Comparison of ENCODE assay signal across 8 cellular contexts in genomic region chr12:14365294-14366210, GRCh38. TPM values are rescaled to one million over a fixed set of nuclear protein-coding genes. Genes with fewer than 3 reads are reported as not detected.
DNase-seq lines count a peak whose midpoint lies in the region; ATAC-seq, FAIRE-seq and TF ChIP-seq lines count a peak whose summit lies in the region.

ATF7IP (plus strand) TSS chr12:14365682; CDS start chr12:14423916, 58,234 bp downstream.

- peak within 1 kb of the TSS; percentile 75; the same call in 1 of the 2 replicates for H2BK12ac ChIP-seq in H1 (ENCODE audit: low read depth, low read length)

- H3K9me3 Mint-ChIP-seq in CD8-positive, alpha-beta T cell, result peaks cover 4% of the 10 kb centered on the region
- H3K9me3 Mint-ChIP-seq in memory B cell, result peaks cover 4% of the 10 kb centered on the region

- no peak for TF ChIP-seq CTCF in CD8-positive, alpha-beta T cell (IDR thresholded peaks at IDR 0.05)
- no peak for TF ChIP-seq CTCF in HL-60 (IDR thresholded peaks at IDR 0.05; ENCODE audit: insufficient read depth, low read length)
- TF ChIP-seq CTCF in H1 (IDR thresholded peaks at IDR 0.05; ENCODE audit: control extremely low read depth in 1 of 3, insufficient read depth in 1 of 3, low read depth in 1 of 3, low read length in 3 of 3), result peak in 1 of 3 experiments; percentile 17; a peak in 2 of 4 replicates

- peak within 1 kb of the TSS; percentile 88 for H3K27ac ChIP-seq in CD8-positive, alpha-beta T cell (ENCODE audit: low read depth, low read length)
- H3K27ac ChIP-seq in HL-60 (replicated peaks), result peak within 1 kb of the TSS; percentile 99
- peak within 1 kb of the TSS; percentile 91 for H3K27ac ChIP-seq in H1 (ENCODE audit: low read depth, low read length)

- peak within 1 kb of the TSS; percentile 93 for H3K27ac Mint-ChIP-seq in CD8-positive, alpha-beta T cell
- H3K27ac Mint-ChIP-seq in memory B cell, result peak within 1 kb of the TSS; percentile 93

- TF ChIP-seq EP300 in H1 (IDR thresholded peaks at IDR 0.05; ENCODE audit: borderline replicate concordance in 1 of 2, low read depth in 2 of 2, low read length in 2 of 2), result peak in 1 of 2 experiments; percentile 66; a peak in 1 of 3 replicates

- peak; percentile 92 for FAIRE-seq in H1 (lab: Jason Lieb, UNC)

- intact Hi-C loops in CD8-positive, alpha-beta T cell (cut with DNase I, micrococcal nuclease), result loop anchor here (1.0 to 10.0 kb wide), 10 partner anchors 20 to 1419 kb away; partner anchors contain the start of gene EPS8 (in 1 of the 2)

- H3K36me3 ChIP-seq in CD8-positive, alpha-beta T cell (ENCODE audit: insufficient read depth, low read length), result no peaks in the 10 kb centered on the region
- H3K36me3 ChIP-seq in H1 (ENCODE audit: control insufficient read depth in 2 of 4, insufficient read depth in 4 of 4, low read length in 3 of 4), result peaks cover 0 to 3% (median 0%) of the 10 kb centered on the region in 4 experiments; a peak in 1 of 8 replicates

- H3K4ac ChIP-seq in H1 (replicated peaks; ENCODE audit: insufficient read length, low read depth, low read length), result no peak within 1 kb of the TSS

- WGBS in H1 (ENCODE audit: extremely low coverage in 1 of 2, insufficient coverage in 1 of 2, insufficient read length in 1 of 2, insufficient replicate concordance in 2 of 2, low coverage in 1 of 2, low lambda C conversion rate in 2 of 2, missing lambda C conversion rate in 1 of 2), 2 experiments, result 2% methylated on average over 55 of the region's 55 CpGs; no CpG with 5 or more reads in 1 of the 2 experiments

- H3K23ac ChIP-seq in H1 (ENCODE audit: insufficient read length), result no peak within 1 kb of the TSS

- H2AK5ac ChIP-seq in H1 (ENCODE audit: low read depth, low read length), result no peak within 1 kb of the TSS; the same call in 1 of the 2 replicates

- peak within 1 kb of the TSS; percentile 80 for H3K4me3 ChIP-seq in CD8-positive, alpha-beta T cell (ENCODE audit: low read depth, low read length)
- H3K4me3 ChIP-seq in HL-60 (replicated peaks; ENCODE audit: insufficient read depth, low read length) (peak within 1 kb of the TSS; percentile 48), H1 (ENCODE audit: extremely low read depth in 1 of 4, insufficient read depth in 2 of 4, low read depth in 3 of 4, low read length in 4 of 4) (peak within 1 kb of the TSS; percentile 65 to 90 (median 73))

- H3K27me3 ChIP-seq in CD8-positive, alpha-beta T cell (ENCODE audit: insufficient read depth, low read length), result no peaks in the 10 kb centered on the region
- H3K27me3 ChIP-seq in HL-60 (ENCODE audit: insufficient read depth, poor library complexity, severe bottlenecking) (no peaks in the 10 kb centered on the region), H1 (replicated peaks in 1 of 4; ENCODE audit: control insufficient read depth in 3 of 4, extremely low read depth in 1 of 4, insufficient read depth in 3 of 4, low read length in 3 of 4) (no peaks in the 10 kb centered on the region)

- H4K8ac ChIP-seq in H1 (ENCODE audit: extremely low read depth, insufficient read depth, low read length), result peak within 1 kb of the TSS; percentile 99; the same call in 1 of the 2 replicates

- H3K9ac ChIP-seq in H1 (replicated peaks in 1 of 4; ENCODE audit: extremely low read depth in 1 of 4, low read depth in 3 of 4, low read length in 3 of 4), result peak within 1 kb of the TSS; percentile 64 to 95 (median 90)

- no peaks in the 10 kb centered on the region for H3K23me2 ChIP-seq in H1 (ENCODE audit: low read depth, low read length)

- peaks cover 46% of the 10 kb centered on the region for H3K4me1 Mint-ChIP-seq in CD8-positive, alpha-beta T cell (ENCODE audit: low read depth)
- H3K4me1 Mint-ChIP-seq in memory B cell, result peaks cover 18% of the 10 kb centered on the region

- H3K14ac ChIP-seq in H1 (ENCODE audit: insufficient read length), result no peak within 1 kb of the TSS

- peak within 1 kb of the TSS; percentile 92 for H2BK5ac ChIP-seq in H1 (ENCODE audit: low read depth, low read length)

- H3K79me1 ChIP-seq in H1 (ENCODE audit: low read depth, low read length), result no peaks in the 10 kb centered on the region

- POLR2A ChIA-PET in CD8-positive, alpha-beta T cell (lab: Charles Lee), result interaction anchor here (0.6 to 2.9 kb wide), 28 partner anchors 9 to 431 kb away, joined by 3 to 90 read pairs (median 7); a partner anchor contains a TSS
- POLR2A ChIA-PET in H1 (lab: Charles Lee; ENCODE audit: partially characterized antibody), result interaction anchor here (0.7 to 3.0 kb wide), 51 partner anchors 8 to 385 kb away, joined by 3 to 164 read pairs (median 5); no protein-coding TSS in a partner anchor

- H3K79me2 ChIP-seq in H1 (ENCODE audit: control insufficient read depth in 1 of 2, insufficient read depth in 2 of 2, low read length in 2 of 2), result peaks cover 20 to 47% of the 10 kb centered on the region in 2 experiments

- no peak within 1 kb of the TSS for H2BK20ac ChIP-seq in H1 (ENCODE audit: low read length)

- peak; percentile 19 to 26; a peak in 2 of 4 replicates for TF ChIP-seq RAD21 in H1 (IDR thresholded peaks at IDR 0.05 in 1 of 2, conservative IDR thresholded peaks at IDR 0.05 in 1 of 2; ENCODE audit: low read depth in 2 of 2, low read length in 2 of 2)

- no peak within 1 kb of the TSS for H2BK15ac ChIP-seq in H1 (ENCODE audit: low read length)

- peak within 1 kb of the TSS; percentile 91 for H4K91ac ChIP-seq in H1 (replicated peaks; ENCODE audit: insufficient read length, low read length)

- peaks cover 31% of the 10 kb centered on the region for H3K36me3 Mint-ChIP-seq in CD8-positive, alpha-beta T cell
- H3K36me3 Mint-ChIP-seq in memory B cell, result peaks cover 20% of the 10 kb centered on the region

- H2BK120ac ChIP-seq in H1 (replicated peaks; ENCODE audit: low read depth, low read length), result peak within 1 kb of the TSS; percentile 2

- H4K5ac ChIP-seq in H1 (ENCODE audit: insufficient read length, low read depth, low read length), result peak within 1 kb of the TSS; percentile 99

- no peak within 1 kb of the TSS; the same call in 1 of the 2 replicates for H2AFZ ChIP-seq in H1 (ENCODE audit: low read length)

- peak; percentile 92 to 97 (median 93) for DNase-seq in CD8-positive, alpha-beta T cell
- DNase-seq in HL-60 (ENCODE audit: low read depth in 1 of 2, low spot score in 1 of 2) (peak; percentile 96 to 99), NK-92 (lab: John Stamatoyannopoulos, UW; ENCODE audit: unreplicated experiment) (peak; percentile 53), H1 (ENCODE audit: low read depth in 1 of 2, low spot score in 2 of 2) (peak; percentile 88 to 93), memory B cell (ENCODE audit: low spot score in 2 of 2) (peak; percentile 92 to 97)
- DNase-seq in activated CD8-positive, alpha-beta memory T cell treated with anti-CD3 and anti-CD28 coated beads for 48 hours (ENCODE audit: low read depth in 2 of 3, low spot score in 2 of 3), result peak; percentile 74 to 90 (median 85)
- peak; percentile 90 for DNase-seq in stimulated activated CD8-positive, alpha-beta memory T cell treated with anti-CD3 and anti-CD28 coated beads, Interleukin-12 subunit alpha, Interleukin-12 subunit beta, amount 100 ng/mL, for 24 hours (ENCODE audit: extremely low read depth)

- H3K27me3 Mint-ChIP-seq in CD8-positive, alpha-beta T cell (ENCODE audit: low read depth), result no peaks in the 10 kb centered on the region
- H3K27me3 Mint-ChIP-seq in memory B cell, result no peaks in the 10 kb centered on the region

- peak; percentile 93 to 98 for TF ChIP-seq POLR2A in H1 (IDR thresholded peaks at IDR 0.05; ENCODE audit: control extremely low read depth in 1 of 2, low read depth in 2 of 2, low read length in 2 of 2)

- peak; percentile 89 for ATAC-seq in CD8-positive, alpha-beta T cell
- peak; percentile 61 for ATAC-seq in GM19452 (IDR thresholded peaks at IDR 0.05; ENCODE audit: unreplicated experiment)
- ATAC-seq in memory B cell (ENCODE audit: low read depth), result peak; percentile 70

- peaks cover 4% of the 10 kb centered on the region in 2 experiments for H4K20me1 ChIP-seq in H1 (replicated peaks in 1 of 2; ENCODE audit: control insufficient read depth in 1 of 2, insufficient read depth in 2 of 2, low read length in 2 of 2)

- peak within 1 kb of the TSS; percentile 71; the same call in 1 of the 2 replicates for H3K18ac ChIP-seq in H1 (ENCODE audit: extremely low read depth, low read length)

- H3K4me1 ChIP-seq in CD8-positive, alpha-beta T cell (ENCODE audit: insufficient read depth, low read length), result peaks cover 24% of the 10 kb centered on the region
- H3K4me1 ChIP-seq in H1 (replicated peaks in 1 of 4; ENCODE audit: control insufficient read depth in 3 of 4, insufficient read depth in 4 of 4, low read length in 3 of 4), result peaks cover 0 to under 1% (median 0%) of the 10 kb centered on the region in 4 experiments; a peak in 1 of 7 replicates

- H3K4me2 ChIP-seq in H1 (ENCODE audit: insufficient read depth in 1 of 2, low read depth in 2 of 2, low read length in 2 of 2), result peak within 1 kb of the TSS; percentile 25 to 74; a peak in 3 of 4 replicates

- CTCF ChIA-PET in CD8-positive, alpha-beta T cell (lab: Charles Lee), result interaction anchor here (0.6 to 3.0 kb wide), 26 partner anchors 11 to 127 kb away, joined by 3 to 34 read pairs (median 4); no protein-coding TSS in a partner anchor
- CTCF ChIA-PET in H1 (lab: Charles Lee; ENCODE audit: partially characterized antibody), result interaction anchor here (0.5 to 2.2 kb wide), 16 partner anchors 9 to 1645 kb away, joined by 3 to 9 read pairs (median 4); no protein-coding TSS in a partner anchor

- H3K9me3 ChIP-seq in CD8-positive, alpha-beta T cell (ENCODE audit: low read length), result no peaks in the 10 kb centered on the region
- no peaks in the 10 kb centered on the region for H3K9me3 ChIP-seq in H1 (ENCODE audit: insufficient read depth in 2 of 2, low read depth in 1 of 2, low read length in 1 of 2)

- H3K56ac ChIP-seq in H1 (replicated peaks; ENCODE audit: insufficient read length, low read depth, low read length), result peak within 1 kb of the TSS; percentile 79

- peak within 1 kb of the TSS; percentile 87 for H3K4me3 Mint-ChIP-seq in CD8-positive, alpha-beta T cell
- H3K4me3 Mint-ChIP-seq in memory B cell, result peak within 1 kb of the TSS; percentile 85

TF ChIP-seq in H1, 55 proteins besides CTCF, POLR2A, EP300 and RAD21 (continues in another document):
- peak; percentile 73 for TF ChIP-seq BACH1 (IDR thresholded peaks at IDR 0.05; ENCODE audit: low read length)
- no peak for TF ChIP-seq KDM5A (IDR thresholded peaks at IDR 0.05; ENCODE audit: low read length)
- no peak for TF ChIP-seq JUN (IDR thresholded peaks at IDR 0.05; ENCODE audit: low read depth, low read length)
- TF ChIP-seq EZH2 (IDR thresholded peaks at IDR 0.05; ENCODE audit: low read depth, low read length, severe bottlenecking), result no peak

RNA-seq across cellular contexts. Expression of gene ATF7IP, which starts in this region (rescaled TPM):
- total RNA-seq in CD8-positive, alpha-beta T cell, result 100 to 1,000 TPM; 125 to 126 TPM
- 148 and 149 TPM in 2 replicates for total RNA-seq in H1 (2021; fragmentation: NEBNext Ultra II Directional; extraction: Animal tissue kit (Norgen Biotek cat#: 25700))
- polyA plus RNA-seq in H1 (2011; rRNA removed), result 34.2 and 47.1 TPM in 2 replicates
- 30.2 TPM for polyA plus RNA-seq in H1 (2011; cell fraction: cytosol; rRNA removed)
- 58.7 TPM for polyA plus RNA-seq in H1 (2011; cell fraction: nucleus; rRNA removed)
- 30.0 to 46.2 TPM (median 35.6 TPM) in 4 replicates for polyA plus RNA-seq in H1 (2012, experiment 1 of 2)
- polyA plus RNA-seq in H1 (2012, experiment 2 of 2), result 1.7 TPM
- polyA plus RNA-seq in H1 (2013, experiment 1 of 2), result 38.2 TPM
- polyA plus RNA-seq in H1 (2013, experiment 2 of 2), result 37.4 TPM
- polyA minus RNA-seq in H1 (2011; rRNA and poly(A)+ RNA removed), result 118 and 132 TPM in 2 replicates
- polyA minus RNA-seq in H1 (2011; cell fraction: cytosol; rRNA and poly(A)+ RNA removed), result 81.7 TPM
- polyA minus RNA-seq in H1 (2011; cell fraction: nucleus; rRNA and poly(A)+ RNA removed), result 149 TPM

Comparison
In these comparisons a context has a peak if more than half of its experiments do, and no peak if none do; other contexts are left out.
1. Peak in every context shown above with its lines: DNase-seq, ATAC-seq, H3K4me3 ChIP-seq and H3K27ac ChIP-seq.